Comparison of ENCODE assay signal across 13 cellular contexts in genomic region chr5:1870435-1871272, GRCh38. TPM values are rescaled to one million over a fixed set of nuclear protein-coding genes. Genes with fewer than 3 reads are reported as not detected.
A peak's percentile ranks its signal among the peaks of the same experiment; 100 is the strongest.
DNase-seq lines count a peak whose midpoint lies in the region; ATAC-seq, FAIRE-seq and TF ChIP-seq lines count a peak whose summit lies in the region.
"Not testable (repeated sequence)": the region's sequence is repeated elsewhere in the genome, so short reads cannot be mapped to it uniquely, and the experiment has no call there.
"Had no signal": no experiment of that assay in that cellular context is flagged by ENCODE, and none has a peak within 500 bp of the region (broad histone marks: within the 10 kb centered on the region; RNA-seq: fewer than 3 reads in every experiment).

No MANE protein-coding gene starts in this region.

- H3K79me2 ChIP-seq in H1 (ENCODE audit: control insufficient read depth in 1 of 2, insufficient read depth in 2 of 2, low read length in 2 of 2); neural cell (replicated peaks; ENCODE audit: insufficient read depth, low read length); trophoblast cell (ENCODE audit: control insufficient read depth, insufficient read depth, low read length, poor library complexity): not testable (repeated sequence)

- H3K36me3 Mint-ChIP-seq in WTC11: not testable (repeated sequence)

- not testable (repeated sequence) for H3K36me3 ChIP-seq in H1 (ENCODE audit: control insufficient read depth in 2 of 4, insufficient read depth in 4 of 4, low read length in 3 of 4); neural cell (ENCODE audit: insufficient read depth, low read length); trophoblast cell (ENCODE audit: control insufficient read depth in 1 of 2, insufficient read depth in 2 of 2, low read length in 2 of 2)

- 0 out of 2 replicates have a peak overlapping the region, but pooled peaks have one; percentile 21 for H2BK5ac ChIP-seq in H1 (ENCODE audit: low read depth, low read length)
- not testable (repeated sequence) for H2BK5ac ChIP-seq in trophoblast cell (ENCODE audit: low read depth, low read length, poor library complexity)

- TF ChIP-seq POLR2A in H1 (IDR thresholded peaks at IDR 0.05; ENCODE audit: control extremely low read depth in 1 of 2, low read depth in 2 of 2, low read length in 2 of 2): not testable (repeated sequence)

- H2BK120ac ChIP-seq in H1 (replicated peaks; ENCODE audit: low read depth, low read length); trophoblast cell (ENCODE audit: insufficient read depth, low read length, poor library complexity): not testable (repeated sequence)

- not testable (repeated sequence) for H3K9me3 ChIP-seq in H1 (ENCODE audit: insufficient read depth in 2 of 2, low read depth in 1 of 2, low read length in 1 of 2); neural cell (ENCODE audit: low read length)
- peaks cover 18% of the 10 kb centered on the region for H3K9me3 ChIP-seq in trophoblast cell (ENCODE audit: insufficient read depth, low read depth, low read length)

- H3K79me1 ChIP-seq in H1 (ENCODE audit: low read depth, low read length); trophoblast cell (ENCODE audit: low read length): not testable (repeated sequence)

- H3K27me3 ChIP-seq in H1 (replicated peaks in 1 of 4; ENCODE audit: control insufficient read depth in 3 of 4, extremely low read depth in 1 of 4, insufficient read depth in 3 of 4, low read length in 3 of 4) (peaks cover 12 to 49% (median 38%) of the 10 kb centered on the region in 4 experiments), neural cell (ENCODE audit: insufficient read depth, low read depth, low read length) (peaks cover 70% of the 10 kb centered on the region), trophoblast cell (ENCODE audit: insufficient read depth, low read length) (peaks cover 25% of the 10 kb centered on the region)

- CTCF ChIA-PET in WTC11 (lab: Charles Lee); H1 (lab: Charles Lee; ENCODE audit: partially characterized antibody): not testable (repeated sequence)

- not testable (repeated sequence) for H3F3A ChIP-seq in neural cell (ENCODE audit: insufficient read depth, low read length, poor library complexity, severe bottlenecking)

- H3K27ac Mint-ChIP-seq in WTC11: not testable (repeated sequence)

- ATAC-seq in WTC11: not testable (repeated sequence)

- not testable (repeated sequence) for H3K9ac ChIP-seq in H1 (replicated peaks in 1 of 4; ENCODE audit: extremely low read depth in 1 of 4, low read depth in 3 of 4, low read length in 3 of 4); neural cell (ENCODE audit: low read length); trophoblast cell (ENCODE audit: low read length)

- not testable (repeated sequence) for H3K9me2 ChIP-seq in neural cell (ENCODE audit: insufficient read depth, low read length)

- H3K9me3 Mint-ChIP-seq in WTC11: not testable (repeated sequence)

- FAIRE-seq in H1 (lab: Jason Lieb, UNC): not testable (repeated sequence)
- FAIRE-seq in urothelium cell line (lab: Jason Lieb, UNC): peak; percentile 96

- not testable (repeated sequence) for TF ChIP-seq CTCF in WTC11 (IDR thresholded peaks at IDR 0.05); H1 (IDR thresholded peaks at IDR 0.05; ENCODE audit: control extremely low read depth in 1 of 3, insufficient read depth in 1 of 3, low read depth in 1 of 3, low read length in 3 of 3); neural cell (IDR thresholded peaks at IDR 0.05; ENCODE audit: poor library complexity, severe bottlenecking)

- H4K12ac ChIP-seq in trophoblast cell (ENCODE audit: low read depth, low read length): not testable (repeated sequence)

- H3K14ac ChIP-seq in H1 (ENCODE audit: insufficient read length); trophoblast cell (ENCODE audit: low read length): not testable (repeated sequence)

- not testable (repeated sequence) for H3K27ac ChIP-seq in H1 (ENCODE audit: low read depth, low read length); neural cell (ENCODE audit: low read length); trophoblast cell (ENCODE audit: low read depth, low read length)

- not testable (repeated sequence) for H2BK12ac ChIP-seq in H1 (ENCODE audit: low read depth, low read length); trophoblast cell (ENCODE audit: low read length)

- peak overlapping the region; percentile 98 for H2AK5ac ChIP-seq in H1 (ENCODE audit: low read depth, low read length)
- not testable (repeated sequence) for H2AK5ac ChIP-seq in trophoblast cell (ENCODE audit: low read length)

- WGBS in H1 (ENCODE audit: extremely low coverage in 1 of 2, insufficient coverage in 1 of 2, insufficient read length in 1 of 2, insufficient replicate concordance in 2 of 2, low coverage in 1 of 2, low lambda C conversion rate in 2 of 2, missing lambda C conversion rate in 1 of 2), 2 experiments: 89% methylated on average over 20 of the region's 21 CpGs; no CpG with 5 or more reads in 1 of the 2 experiments
- WGBS in trophoblast cell (ENCODE audit: extremely low coverage, insufficient coverage, insufficient read length): no CpG with 5 or more reads among the region's 21 CpGs

- TF ChIP-seq RAD21 in H1 (IDR thresholded peaks at IDR 0.05 in 1 of 2, conservative IDR thresholded peaks at IDR 0.05 in 1 of 2; ENCODE audit: low read depth in 2 of 2, low read length in 2 of 2); neural cell (conservative IDR thresholded peaks at IDR 0.05): not testable (repeated sequence)

- H3K23ac ChIP-seq in H1 (ENCODE audit: insufficient read length); trophoblast cell (ENCODE audit: low read length): not testable (repeated sequence)

- H3K56ac ChIP-seq in H1 (replicated peaks; ENCODE audit: insufficient read length, low read depth, low read length): not testable (repeated sequence)

- H3K4me2 ChIP-seq in H1 (ENCODE audit: insufficient read depth in 1 of 2, low read depth in 2 of 2, low read length in 2 of 2); neural cell (ENCODE audit: low read length); trophoblast cell (ENCODE audit: low read length): not testable (repeated sequence)

- DNase-seq in WTC11 (ENCODE audit: low spot score); H1 (ENCODE audit: low read depth in 1 of 2, low spot score in 2 of 2); trophoblast cell; urothelium cell line (ENCODE audit: low spot score): not testable (repeated sequence)

- peaks cover 20% of the 10 kb centered on the region for H3K4me1 Mint-ChIP-seq in WTC11

- not testable (repeated sequence) for H3K4me3 Mint-ChIP-seq in WTC11

- not testable (repeated sequence) for H4K20me1 ChIP-seq in H1 (replicated peaks in 1 of 2; ENCODE audit: control insufficient read depth in 1 of 2, insufficient read depth in 2 of 2, low read length in 2 of 2); neural cell (ENCODE audit: insufficient read depth)

- H4K8ac ChIP-seq in H1 (ENCODE audit: extremely low read depth, insufficient read depth, low read length); trophoblast cell (ENCODE audit: low read depth, low read length): not testable (repeated sequence)

- peaks cover 40% of the 10 kb centered on the region for H3K27me3 Mint-ChIP-seq in WTC11 (ENCODE audit: low read depth)

- H3K18ac ChIP-seq in H1 (ENCODE audit: extremely low read depth, low read length); trophoblast cell (ENCODE audit: low read length): not testable (repeated sequence)

- not testable (repeated sequence) for H2AFZ ChIP-seq in H1 (ENCODE audit: low read length); neural cell (ENCODE audit: low read depth, low read length); trophoblast cell (ENCODE audit: insufficient read depth, low read length, poor library complexity)

- POLR2A ChIA-PET in WTC11 (lab: Charles Lee); H1 (lab: Charles Lee; ENCODE audit: partially characterized antibody): not testable (repeated sequence)

- H2BK20ac ChIP-seq in H1 (ENCODE audit: low read length): not testable (repeated sequence)

- not testable (repeated sequence) for H4K91ac ChIP-seq in H1 (replicated peaks; ENCODE audit: insufficient read length, low read length); trophoblast cell (ENCODE audit: low read depth, low read length)

- not testable (repeated sequence) for TF ChIP-seq EP300 in H1 (IDR thresholded peaks at IDR 0.05; ENCODE audit: borderline replicate concordance in 1 of 2, low read depth in 2 of 2, low read length in 2 of 2); neural cell (conservative IDR thresholded peaks at IDR 0.05; ENCODE audit: poor library complexity, severe bottlenecking)

- not testable (repeated sequence) for H3K4me3 ChIP-seq in H1 (ENCODE audit: extremely low read depth in 1 of 4, insufficient read depth in 2 of 4, low read depth in 3 of 4, low read length in 4 of 4); neural cell (ENCODE audit: low read length)
- peak overlapping the region; percentile 55 for H3K4me3 ChIP-seq in trophoblast cell (ENCODE audit: low read depth, low read length)

- not testable (repeated sequence) for H2BK15ac ChIP-seq in H1 (ENCODE audit: low read length)

- not testable (repeated sequence) for H3K4ac ChIP-seq in H1 (replicated peaks; ENCODE audit: insufficient read length, low read depth, low read length); trophoblast cell (ENCODE audit: low read depth, low read length)

- not testable (repeated sequence) for H4K5ac ChIP-seq in H1 (ENCODE audit: insufficient read length, low read depth, low read length)

- H3K4me1 ChIP-seq in H1 (replicated peaks in 1 of 4; ENCODE audit: control insufficient read depth in 3 of 4, insufficient read depth in 4 of 4, low read length in 3 of 4): peaks cover 0 to 15% (median 6%) of the 10 kb centered on the region in 4 experiments; a peak in 5 of 7 replicates
- H3K4me1 ChIP-seq in trophoblast cell (ENCODE audit: control insufficient read depth in 1 of 2, insufficient read depth in 2 of 2, low read length in 2 of 2): not testable (repeated sequence)

- peaks cover 13% of the 10 kb centered on the region for H3K23me2 ChIP-seq in H1 (ENCODE audit: low read depth, low read length)

RNA-seq across cellular contexts. Expression of gene IRX4, which starts 12.1 kb away (rescaled TPM):
- 7.0 to 9.0 TPM (median 7.6 TPM) in 3 replicates for total RNA-seq in WTC11 (2021)
- 0.82 and 1.2 TPM in 2 replicates for total RNA-seq in H1 (2021; fragmentation: NEBNext Ultra II Directional; extraction: Animal tissue kit (Norgen Biotek cat#: 25700))
- 0.45 and 0.97 TPM in 2 replicates for polyA plus RNA-seq in H1 (2011; rRNA removed)
- 0.87 TPM for polyA plus RNA-seq in H1 (2011; cell fraction: cytosol; rRNA removed)
- polyA plus RNA-seq in H1 (2011; cell fraction: nucleus; rRNA removed): 1.8 TPM
- 0.40 to 1.2 TPM (median 1.1 TPM) in 4 replicates for polyA plus RNA-seq in H1 (2012, experiment 1 of 2)
- polyA plus RNA-seq in H1 (2012, experiment 2 of 2): 1.1 TPM
- 1.0 TPM for polyA plus RNA-seq in H1 (2013, experiment 1 of 2)
- 0.75 TPM for polyA plus RNA-seq in H1 (2013, experiment 2 of 2)
- 0.16 and 0.44 TPM in 2 replicates for polyA minus RNA-seq in H1 (2011; rRNA and poly(A)+ RNA removed)
- polyA minus RNA-seq in H1 (2011; cell fraction: cytosol; rRNA and poly(A)+ RNA removed): 0.95 TPM
- polyA minus RNA-seq in H1 (2011; cell fraction: nucleus; rRNA and poly(A)+ RNA removed): 0.50 TPM
- not detected in 2 replicates for polyA plus RNA-seq in neural cell
- polyA minus RNA-seq in neural cell: not detected in 2 replicates
- polyA plus RNA-seq in trophoblast cell (2013): 25.8 and 26.3 TPM in 2 replicates
- total RNA-seq: A673; CD4-positive, alpha-beta memory T cell; CD4-positive, CD25-positive, alpha-beta regulatory T cell; CD8-positive, alpha-beta memory T cell; G401; GM12878 had no signal
- polyA plus RNA-seq: AG04450; CD14-positive monocyte; CD4-positive, alpha-beta memory T cell; CD4-positive, CD25-positive, alpha-beta regulatory T cell; CD8-positive, alpha-beta memory T cell; GM12878 had no signal
